Comparison of ENCODE assay signal across 1 cellular context in the genomic region with DNA sequence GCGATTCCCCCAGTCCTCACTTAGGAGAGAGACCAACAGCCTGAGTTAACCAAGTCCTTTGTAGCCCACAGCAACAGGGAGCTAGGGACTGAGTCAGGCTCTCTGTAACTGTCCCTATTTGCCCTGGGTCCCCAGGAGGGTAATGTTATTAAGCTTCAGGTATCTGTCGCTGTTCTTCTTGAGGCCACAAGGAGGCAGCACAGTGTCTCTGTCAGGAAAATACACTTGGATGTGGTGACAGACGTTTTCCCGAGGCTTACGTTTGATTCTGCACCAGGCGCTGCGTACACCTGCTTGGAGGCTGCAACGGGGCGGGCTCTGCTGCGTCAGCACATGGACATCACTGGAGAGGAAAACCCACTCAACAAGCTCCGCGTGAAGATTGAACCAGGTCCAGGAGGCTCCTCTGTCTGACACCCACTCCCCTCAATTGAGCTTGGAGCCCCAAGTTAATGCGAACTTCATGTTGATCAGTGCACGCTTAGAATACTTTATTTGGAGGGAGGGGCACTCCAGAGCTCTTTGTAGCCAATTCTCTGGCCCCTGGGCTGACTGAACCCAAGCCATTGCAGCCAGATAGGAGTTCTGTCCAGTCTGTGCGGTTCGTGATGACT.
TF ChIP-seq lines count a peak whose summit lies in the region.

No MANE protein-coding gene starts in this region.

TF ChIP-seq in K562, 482 proteins besides CTCF, POLR2A, EP300 and RAD21 (continued from another document and continues in another):
- TF ChIP-seq, protein P1, sequence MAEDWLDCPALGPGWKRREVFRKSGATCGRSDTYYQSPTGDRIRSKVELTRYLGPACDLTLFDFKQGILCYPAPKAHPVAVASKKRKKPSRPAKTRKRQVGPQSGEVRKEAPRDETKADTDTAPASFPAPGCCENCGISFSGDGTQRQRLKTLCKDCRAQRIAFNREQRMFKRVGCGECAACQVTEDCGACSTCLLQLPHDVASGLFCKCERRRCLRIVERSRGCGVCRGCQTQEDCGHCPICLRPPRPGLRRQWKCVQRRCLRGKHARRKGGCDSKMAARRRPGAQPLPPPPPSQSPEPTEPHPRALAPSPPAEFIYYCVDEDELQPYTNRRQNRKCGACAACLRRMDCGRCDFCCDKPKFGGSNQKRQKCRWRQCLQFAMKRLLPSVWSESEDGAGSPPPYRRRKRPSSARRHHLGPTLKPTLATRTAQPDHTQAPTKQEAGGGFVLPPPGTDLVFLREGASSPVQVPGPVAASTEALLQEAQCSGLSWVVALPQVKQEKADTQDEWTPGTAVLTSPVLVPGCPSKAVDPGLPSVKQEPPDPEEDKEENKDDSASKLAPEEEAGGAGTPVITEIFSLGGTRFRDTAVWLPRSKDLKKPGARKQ (CRISPR knock-in tag; IDR thresholded peaks at IDR 0.05) = no peak
- TF ChIP-seq MCM2 (IDR thresholded peaks at IDR 0.05; ENCODE audit: low read depth) (no peak), SMAD2 (IDR thresholded peaks at IDR 0.05; ENCODE audit: low read depth, low read length) (no peak), ZNF780A (CRISPR knock-in tag; IDR thresholded peaks at IDR 0.05) (no peak), SMAD4 (CRISPR knock-in tag; conservative IDR thresholded peaks at IDR 0.05) (no peak), GTF2F1 (IDR thresholded peaks at IDR 0.05; ENCODE audit: low read depth, low read length) (no peak), PHF20 (IDR thresholded peaks at IDR 0.05; ENCODE audit: partially characterized antibody) (no peak), BRD4 (IDR thresholded peaks at IDR 0.05) (no peak), SETDB1 (IDR thresholded peaks at IDR 0.05; ENCODE audit: low read length) (no peak), ZNF143 (CRISPR knock-in tag; IDR thresholded peaks at IDR 0.05) (no peak), NCOA4 (IDR thresholded peaks at IDR 0.05; ENCODE audit: partially characterized antibody) (no peak), XRCC5 (IDR thresholded peaks at IDR 0.05; ENCODE audit: low read depth, low read length) (0 out of 2 replicates have a peak, but pooled peaks have one; percentile 27), POLR2AphosphoS5 (IDR thresholded peaks at IDR 0.05; ENCODE audit: control insufficient read depth, insufficient read depth, low read depth, low read length) (0 out of 2 replicates have a peak, but pooled peaks have one; percentile 12), SNIP1 (IDR thresholded peaks at IDR 0.05; ENCODE audit: low read depth) (no peak), ZC3H4 (CRISPR knock-in tag; IDR thresholded peaks at IDR 0.05; ENCODE audit: borderline replicate concordance) (no peak), SMARCB1 (IDR thresholded peaks at IDR 0.05; ENCODE audit: insufficient read length, low read depth) (no peak), NRF1 (conservative IDR thresholded peaks at IDR 0.05 in 1 of 2, IDR thresholded peaks at IDR 0.05 in 1 of 2) (no peak), RFX7 (CRISPR knock-in tag; IDR thresholded peaks at IDR 0.05) (no peak), CBX1 (IDR thresholded peaks at IDR 0.05; ENCODE audit: low read depth) (no peak), SPI1 (IDR thresholded peaks at IDR 0.05; ENCODE audit: borderline replicate concordance, low read depth, low read length) (no peak), KLF10 (CRISPR knock-in tag; IDR thresholded peaks at IDR 0.05) (no peak), RBM17 (IDR thresholded peaks at IDR 0.05; ENCODE audit: borderline replicate concordance, low read depth, low read length) (no peak), SLC30A9 (CRISPR knock-in tag; IDR thresholded peaks at IDR 0.05) (no peak), TAL1 (IDR thresholded peaks at IDR 0.05) (no peak), RFX1 (IDR thresholded peaks at IDR 0.05) (no peak; the same call in 1 of the 2 replicates), ARNT (IDR thresholded peaks at IDR 0.05) (no peak), RBM14 (IDR thresholded peaks at IDR 0.05; ENCODE audit: borderline replicate concordance, insufficient read depth, low read depth, low read length) (no peak), ZFP36 (IDR thresholded peaks at IDR 0.05; ENCODE audit: low read depth, low read length, partially characterized antibody) (no peak), SNRNP70 (optimal IDR thresholded peaks at IDR 0.05; ENCODE audit: low read depth, low read length) (no peak), KLF16 (IDR thresholded peaks at IDR 0.05) (0 out of 2 replicates have a peak, but pooled peaks have one; percentile 43), HNRNPL (IDR thresholded peaks at IDR 0.05; ENCODE audit: low read depth, low read length) (no peak), ZNF212 (CRISPR knock-in tag; IDR thresholded peaks at IDR 0.05) (no peak), MYC (IDR thresholded peaks at IDR 0.05; ENCODE audit: low read depth, low read length) (no peak), MYC (CRISPR knock-in tag; IDR thresholded peaks at IDR 0.05; ENCODE audit: borderline replicate concordance, low read depth) (no peak), CC2D1A (IDR thresholded peaks at IDR 0.05) (no peak), ATF1 (CRISPR knock-in tag; IDR thresholded peaks at IDR 0.05) (no peak), ATF1 (tag; IDR thresholded peaks at IDR 0.05) (0 out of 2 replicates have a peak, but pooled peaks have one; percentile 13)
- TF ChIP-seq, protein P2, sequence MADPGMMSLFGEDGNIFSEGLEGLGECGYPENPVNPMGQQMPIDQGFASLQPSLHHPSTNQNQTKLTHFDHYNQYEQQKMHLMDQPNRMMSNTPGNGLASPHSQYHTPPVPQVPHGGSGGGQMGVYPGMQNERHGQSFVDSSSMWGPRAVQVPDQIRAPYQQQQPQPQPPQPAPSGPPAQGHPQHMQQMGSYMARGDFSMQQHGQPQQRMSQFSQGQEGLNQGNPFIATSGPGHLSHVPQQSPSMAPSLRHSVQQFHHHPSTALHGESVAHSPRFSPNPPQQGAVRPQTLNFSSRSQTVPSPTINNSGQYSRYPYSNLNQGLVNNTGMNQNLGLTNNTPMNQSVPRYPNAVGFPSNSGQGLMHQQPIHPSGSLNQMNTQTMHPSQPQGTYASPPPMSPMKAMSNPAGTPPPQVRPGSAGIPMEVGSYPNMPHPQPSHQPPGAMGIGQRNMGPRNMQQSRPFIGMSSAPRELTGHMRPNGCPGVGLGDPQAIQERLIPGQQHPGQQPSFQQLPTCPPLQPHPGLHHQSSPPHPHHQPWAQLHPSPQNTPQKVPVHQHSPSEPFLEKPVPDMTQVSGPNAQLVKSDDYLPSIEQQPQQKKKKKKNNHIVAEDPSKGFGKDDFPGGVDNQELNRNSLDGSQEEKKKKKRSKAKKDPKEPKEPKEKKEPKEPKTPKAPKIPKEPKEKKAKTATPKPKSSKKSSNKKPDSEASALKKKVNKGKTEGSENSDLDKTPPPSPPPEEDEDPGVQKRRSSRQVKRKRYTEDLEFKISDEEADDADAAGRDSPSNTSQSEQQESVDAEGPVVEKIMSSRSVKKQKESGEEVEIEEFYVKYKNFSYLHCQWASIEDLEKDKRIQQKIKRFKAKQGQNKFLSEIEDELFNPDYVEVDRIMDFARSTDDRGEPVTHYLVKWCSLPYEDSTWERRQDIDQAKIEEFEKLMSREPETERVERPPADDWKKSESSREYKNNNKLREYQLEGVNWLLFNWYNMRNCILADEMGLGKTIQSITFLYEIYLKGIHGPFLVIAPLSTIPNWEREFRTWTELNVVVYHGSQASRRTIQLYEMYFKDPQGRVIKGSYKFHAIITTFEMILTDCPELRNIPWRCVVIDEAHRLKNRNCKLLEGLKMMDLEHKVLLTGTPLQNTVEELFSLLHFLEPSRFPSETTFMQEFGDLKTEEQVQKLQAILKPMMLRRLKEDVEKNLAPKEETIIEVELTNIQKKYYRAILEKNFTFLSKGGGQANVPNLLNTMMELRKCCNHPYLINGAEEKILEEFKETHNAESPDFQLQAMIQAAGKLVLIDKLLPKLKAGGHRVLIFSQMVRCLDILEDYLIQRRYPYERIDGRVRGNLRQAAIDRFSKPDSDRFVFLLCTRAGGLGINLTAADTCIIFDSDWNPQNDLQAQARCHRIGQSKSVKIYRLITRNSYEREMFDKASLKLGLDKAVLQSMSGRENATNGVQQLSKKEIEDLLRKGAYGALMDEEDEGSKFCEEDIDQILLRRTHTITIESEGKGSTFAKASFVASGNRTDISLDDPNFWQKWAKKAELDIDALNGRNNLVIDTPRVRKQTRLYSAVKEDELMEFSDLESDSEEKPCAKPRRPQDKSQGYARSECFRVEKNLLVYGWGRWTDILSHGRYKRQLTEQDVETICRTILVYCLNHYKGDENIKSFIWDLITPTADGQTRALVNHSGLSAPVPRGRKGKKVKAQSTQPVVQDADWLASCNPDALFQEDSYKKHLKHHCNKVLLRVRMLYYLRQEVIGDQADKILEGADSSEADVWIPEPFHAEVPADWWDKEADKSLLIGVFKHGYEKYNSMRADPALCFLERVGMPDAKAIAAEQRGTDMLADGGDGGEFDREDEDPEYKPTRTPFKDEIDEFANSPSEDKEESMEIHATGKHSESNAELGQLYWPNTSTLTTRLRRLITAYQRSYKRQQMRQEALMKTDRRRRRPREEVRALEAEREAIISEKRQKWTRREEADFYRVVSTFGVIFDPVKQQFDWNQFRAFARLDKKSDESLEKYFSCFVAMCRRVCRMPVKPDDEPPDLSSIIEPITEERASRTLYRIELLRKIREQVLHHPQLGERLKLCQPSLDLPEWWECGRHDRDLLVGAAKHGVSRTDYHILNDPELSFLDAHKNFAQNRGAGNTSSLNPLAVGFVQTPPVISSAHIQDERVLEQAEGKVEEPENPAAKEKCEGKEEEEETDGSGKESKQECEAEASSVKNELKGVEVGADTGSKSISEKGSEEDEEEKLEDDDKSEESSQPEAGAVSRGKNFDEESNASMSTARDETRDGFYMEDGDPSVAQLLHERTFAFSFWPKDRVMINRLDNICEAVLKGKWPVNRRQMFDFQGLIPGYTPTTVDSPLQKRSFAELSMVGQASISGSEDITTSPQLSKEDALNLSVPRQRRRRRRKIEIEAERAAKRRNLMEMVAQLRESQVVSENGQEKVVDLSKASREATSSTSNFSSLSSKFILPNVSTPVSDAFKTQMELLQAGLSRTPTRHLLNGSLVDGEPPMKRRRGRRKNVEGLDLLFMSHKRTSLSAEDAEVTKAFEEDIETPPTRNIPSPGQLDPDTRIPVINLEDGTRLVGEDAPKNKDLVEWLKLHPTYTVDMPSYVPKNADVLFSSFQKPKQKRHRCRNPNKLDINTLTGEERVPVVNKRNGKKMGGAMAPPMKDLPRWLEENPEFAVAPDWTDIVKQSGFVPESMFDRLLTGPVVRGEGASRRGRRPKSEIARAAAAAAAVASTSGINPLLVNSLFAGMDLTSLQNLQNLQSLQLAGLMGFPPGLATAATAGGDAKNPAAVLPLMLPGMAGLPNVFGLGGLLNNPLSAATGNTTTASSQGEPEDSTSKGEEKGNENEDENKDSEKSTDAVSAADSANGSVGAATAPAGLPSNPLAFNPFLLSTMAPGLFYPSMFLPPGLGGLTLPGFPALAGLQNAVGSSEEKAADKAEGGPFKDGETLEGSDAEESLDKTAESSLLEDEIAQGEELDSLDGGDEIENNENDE (IDR thresholded peaks at IDR 0.05; ENCODE audit: low read depth, low read length) = no peak
- TF ChIP-seq, protein P3, sequence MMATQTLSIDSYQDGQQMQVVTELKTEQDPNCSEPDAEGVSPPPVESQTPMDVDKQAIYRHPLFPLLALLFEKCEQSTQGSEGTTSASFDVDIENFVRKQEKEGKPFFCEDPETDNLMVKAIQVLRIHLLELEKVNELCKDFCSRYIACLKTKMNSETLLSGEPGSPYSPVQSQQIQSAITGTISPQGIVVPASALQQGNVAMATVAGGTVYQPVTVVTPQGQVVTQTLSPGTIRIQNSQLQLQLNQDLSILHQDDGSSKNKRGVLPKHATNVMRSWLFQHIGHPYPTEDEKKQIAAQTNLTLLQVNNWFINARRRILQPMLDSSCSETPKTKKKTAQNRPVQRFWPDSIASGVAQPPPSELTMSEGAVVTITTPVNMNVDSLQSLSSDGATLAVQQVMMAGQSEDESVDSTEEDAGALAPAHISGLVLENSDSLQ (IDR thresholded peaks at IDR 0.05) = peak; percentile 57
- TF ChIP-seq, protein P4, sequence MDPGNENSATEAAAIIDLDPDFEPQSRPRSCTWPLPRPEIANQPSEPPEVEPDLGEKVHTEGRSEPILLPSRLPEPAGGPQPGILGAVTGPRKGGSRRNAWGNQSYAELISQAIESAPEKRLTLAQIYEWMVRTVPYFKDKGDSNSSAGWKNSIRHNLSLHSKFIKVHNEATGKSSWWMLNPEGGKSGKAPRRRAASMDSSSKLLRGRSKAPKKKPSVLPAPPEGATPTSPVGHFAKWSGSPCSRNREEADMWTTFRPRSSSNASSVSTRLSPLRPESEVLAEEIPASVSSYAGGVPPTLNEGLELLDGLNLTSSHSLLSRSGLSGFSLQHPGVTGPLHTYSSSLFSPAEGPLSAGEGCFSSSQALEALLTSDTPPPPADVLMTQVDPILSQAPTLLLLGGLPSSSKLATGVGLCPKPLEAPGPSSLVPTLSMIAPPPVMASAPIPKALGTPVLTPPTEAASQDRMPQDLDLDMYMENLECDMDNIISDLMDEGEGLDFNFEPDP (CRISPR knock-in tag; IDR thresholded peaks at IDR 0.05) = no peak
- TF ChIP-seq, protein P5, sequence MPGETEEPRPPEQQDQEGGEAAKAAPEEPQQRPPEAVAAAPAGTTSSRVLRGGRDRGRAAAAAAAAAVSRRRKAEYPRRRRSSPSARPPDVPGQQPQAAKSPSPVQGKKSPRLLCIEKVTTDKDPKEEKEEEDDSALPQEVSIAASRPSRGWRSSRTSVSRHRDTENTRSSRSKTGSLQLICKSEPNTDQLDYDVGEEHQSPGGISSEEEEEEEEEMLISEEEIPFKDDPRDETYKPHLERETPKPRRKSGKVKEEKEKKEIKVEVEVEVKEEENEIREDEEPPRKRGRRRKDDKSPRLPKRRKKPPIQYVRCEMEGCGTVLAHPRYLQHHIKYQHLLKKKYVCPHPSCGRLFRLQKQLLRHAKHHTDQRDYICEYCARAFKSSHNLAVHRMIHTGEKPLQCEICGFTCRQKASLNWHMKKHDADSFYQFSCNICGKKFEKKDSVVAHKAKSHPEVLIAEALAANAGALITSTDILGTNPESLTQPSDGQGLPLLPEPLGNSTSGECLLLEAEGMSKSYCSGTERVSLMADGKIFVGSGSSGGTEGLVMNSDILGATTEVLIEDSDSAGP (CRISPR knock-in tag; IDR thresholded peaks at IDR 0.05) = no peak
- TF ChIP-seq, protein P6, sequence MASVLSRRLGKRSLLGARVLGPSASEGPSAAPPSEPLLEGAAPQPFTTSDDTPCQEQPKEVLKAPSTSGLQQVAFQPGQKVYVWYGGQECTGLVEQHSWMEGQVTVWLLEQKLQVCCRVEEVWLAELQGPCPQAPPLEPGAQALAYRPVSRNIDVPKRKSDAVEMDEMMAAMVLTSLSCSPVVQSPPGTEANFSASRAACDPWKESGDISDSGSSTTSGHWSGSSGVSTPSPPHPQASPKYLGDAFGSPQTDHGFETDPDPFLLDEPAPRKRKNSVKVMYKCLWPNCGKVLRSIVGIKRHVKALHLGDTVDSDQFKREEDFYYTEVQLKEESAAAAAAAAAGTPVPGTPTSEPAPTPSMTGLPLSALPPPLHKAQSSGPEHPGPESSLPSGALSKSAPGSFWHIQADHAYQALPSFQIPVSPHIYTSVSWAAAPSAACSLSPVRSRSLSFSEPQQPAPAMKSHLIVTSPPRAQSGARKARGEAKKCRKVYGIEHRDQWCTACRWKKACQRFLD (CRISPR knock-in tag; IDR thresholded peaks at IDR 0.05) = no peak
- TF ChIP-seq, protein P7, sequence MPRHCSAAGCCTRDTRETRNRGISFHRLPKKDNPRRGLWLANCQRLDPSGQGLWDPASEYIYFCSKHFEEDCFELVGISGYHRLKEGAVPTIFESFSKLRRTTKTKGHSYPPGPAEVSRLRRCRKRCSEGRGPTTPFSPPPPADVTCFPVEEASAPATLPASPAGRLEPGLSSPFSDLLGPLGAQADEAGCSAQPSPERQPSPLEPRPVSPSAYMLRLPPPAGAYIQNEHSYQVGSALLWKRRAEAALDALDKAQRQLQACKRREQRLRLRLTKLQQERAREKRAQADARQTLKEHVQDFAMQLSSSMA (CRISPR knock-in tag; IDR thresholded peaks at IDR 0.05) = no peak
